24 cellular contexts compared by ENCODE assay signal in genomic region chr17:56982312-56982711, GRCh38. TPM values are rescaled to one million over a fixed set of nuclear protein-coding genes. Genes with fewer than 3 reads are reported as not detected.
DNase-seq lines count a peak whose midpoint lies in the region; ATAC-seq, FAIRE-seq and TF ChIP-seq lines count a peak whose summit lies in the region.
"Had no signal": no experiment of that assay in that cellular context is flagged by ENCODE, and none has a peak within 500 bp of the region (broad histone marks: within the 10 kb centered on the region; RNA-seq: fewer than 3 reads in every experiment).

No MANE protein-coding gene starts in this region.

- H3K27ac ChIP-seq in H1 (ENCODE audit: low read depth, low read length), result no peak overlapping the region
- H3K27ac ChIP-seq in CD8-positive, alpha-beta T cell (ENCODE audit: low read depth, low read length), result no peak overlapping the region
- H3K27ac ChIP-seq: ascending aorta, psoas muscle, SJCRH30, upper lobe of left lung had no signal

- no peak overlapping the region for H3K56ac ChIP-seq in H1 (replicated peaks; ENCODE audit: insufficient read length, low read depth, low read length)

- no peak overlapping the region for H2BK15ac ChIP-seq in H1 (ENCODE audit: low read length)

- H2BK20ac ChIP-seq in H1 (ENCODE audit: low read length), result no peak overlapping the region

- no peak overlapping the region for H2BK12ac ChIP-seq in H1 (ENCODE audit: low read depth, low read length)

- no peak overlapping the region for H3K4me3 Mint-ChIP-seq in activated CD8-positive, alpha-beta memory T cell treated with anti-CD3 and anti-CD28 coated beads, Interleukin-2, amount 10 ng/mL, durations not matched to agents 7 days and 5 days
- H3K4me3 Mint-ChIP-seq in CD8-positive, alpha-beta T cell, result no peak overlapping the region
- H3K4me3 Mint-ChIP-seq: activated naive CD4-positive, alpha-beta T cell treated with anti-CD3 and anti-CD28 coated beads for 36 hours; CD4-positive, CD25-positive, alpha-beta regulatory T cell; immature natural killer cell had no signal

- H3K18ac ChIP-seq in H1 (ENCODE audit: extremely low read depth, low read length), result no peak overlapping the region

- H2BK5ac ChIP-seq in H1 (ENCODE audit: low read depth, low read length), result peak overlapping the region; percentile 32; the same call in 1 of the 2 replicates

- H3K4ac ChIP-seq in H1 (replicated peaks; ENCODE audit: insufficient read length, low read depth, low read length), result no peak overlapping the region

- H3K4me1 ChIP-seq in H1 (replicated peaks in 1 of 4; ENCODE audit: control insufficient read depth in 3 of 4, insufficient read depth in 4 of 4, low read length in 3 of 4), result peaks cover 0 to 8% (median under 1%) of the 10 kb centered on the region in 4 experiments; a peak in 3 of 7 replicates
- peaks cover 8% of the 10 kb centered on the region for H3K4me1 ChIP-seq in CD8-positive, alpha-beta T cell (ENCODE audit: insufficient read depth, low read length)
- H3K4me1 ChIP-seq: SJCRH30 had no signal

- TF ChIP-seq EP300 in H1 (IDR thresholded peaks at IDR 0.05; ENCODE audit: borderline replicate concordance in 1 of 2, low read depth in 2 of 2, low read length in 2 of 2), result no peak

- H4K8ac ChIP-seq in H1 (ENCODE audit: extremely low read depth, insufficient read depth, low read length), result no peak overlapping the region; the same call in 1 of the 2 replicates

- H3K14ac ChIP-seq in H1 (ENCODE audit: insufficient read length), result no peak overlapping the region

- no peaks in the 10 kb centered on the region for H3K9me3 ChIP-seq in H1 (ENCODE audit: insufficient read depth in 2 of 2, low read depth in 1 of 2, low read length in 1 of 2)
- no peaks in the 10 kb centered on the region for H3K9me3 ChIP-seq in CD8-positive, alpha-beta T cell (ENCODE audit: low read length)
- H3K9me3 ChIP-seq: ascending aorta, psoas muscle, SJCRH30, upper lobe of left lung had no signal

- intact Hi-C loops in CD8-positive, alpha-beta T cell (cut with DNase I, micrococcal nuclease), result no loop called here

- CTCF ChIA-PET in activated CD8-positive, alpha-beta memory T cell treated with anti-CD3 and anti-CD28 coated beads, Interleukin-2, amount 10 ng/mL, durations not matched to agents 7 days and 5 days (lab: Charles Lee), result no interaction called here
- CTCF ChIA-PET in H1 (lab: Charles Lee; ENCODE audit: partially characterized antibody), result interaction anchor here (1.2 to 2.0 kb wide), 2 partner anchors 16 to 28 kb away, joined by 5 to 9 read pairs; no protein-coding TSS in a partner anchor
- CTCF ChIA-PET in CD8-positive, alpha-beta T cell (lab: Charles Lee), result no interaction called here

- no peaks in the 10 kb centered on the region for H3K27me3 ChIP-seq in H1 (replicated peaks in 1 of 4; ENCODE audit: control insufficient read depth in 3 of 4, extremely low read depth in 1 of 4, insufficient read depth in 3 of 4, low read length in 3 of 4)
- H3K27me3 ChIP-seq in CD8-positive, alpha-beta T cell (ENCODE audit: insufficient read depth, low read length), result no peaks in the 10 kb centered on the region
- H3K27me3 ChIP-seq: ascending aorta, SJCRH30, upper lobe of left lung had no signal

- no peak for FAIRE-seq in H1 (lab: Jason Lieb, UNC)
- FAIRE-seq: A204.1, colon, endothelial cell of umbilical vein had no signal

- no peak overlapping the region for H2AFZ ChIP-seq in H1 (ENCODE audit: low read length)

- H3K23me2 ChIP-seq in H1 (ENCODE audit: low read depth, low read length), result no peaks in the 10 kb centered on the region; the same call in 1 of the 2 replicates

- no peak overlapping the region for H3K23ac ChIP-seq in H1 (ENCODE audit: insufficient read length)

- 80% methylated on average over 8 of the region's 8 CpGs; no CpG with 5 or more reads in 1 of the 2 experiments for WGBS in H1 (ENCODE audit: extremely low coverage in 1 of 2, insufficient coverage in 1 of 2, insufficient read length in 1 of 2, insufficient replicate concordance in 2 of 2, low coverage in 1 of 2, low lambda C conversion rate in 2 of 2, missing lambda C conversion rate in 1 of 2), 2 experiments

- no peak for TF ChIP-seq RAD21 in H1 (IDR thresholded peaks at IDR 0.05 in 1 of 2, conservative IDR thresholded peaks at IDR 0.05 in 1 of 2; ENCODE audit: low read depth in 2 of 2, low read length in 2 of 2)

- no peaks in the 10 kb centered on the region for H4K20me1 ChIP-seq in H1 (replicated peaks in 1 of 2; ENCODE audit: control insufficient read depth in 1 of 2, insufficient read depth in 2 of 2, low read length in 2 of 2)

- no peak for TF ChIP-seq CTCF in H1 (IDR thresholded peaks at IDR 0.05; ENCODE audit: control extremely low read depth in 1 of 3, insufficient read depth in 1 of 3, low read depth in 1 of 3, low read length in 3 of 3)
- no peak for TF ChIP-seq CTCF in CD8-positive, alpha-beta T cell (IDR thresholded peaks at IDR 0.05)

- DNase-seq in activated CD8-positive, alpha-beta memory T cell treated with anti-CD3 and anti-CD28 coated beads, Interleukin-2, amount 10 ng/mL, durations not matched to agents 7 days and 5 days, result peak; percentile 34
- DNase-seq in activated CD8-positive, alpha-beta memory T cell treated with anti-CD3 and anti-CD28 coated beads for 24 hours, result no peak
- DNase-seq in NCI-H345 treated with DMSO at 0.1 percent for 48 hours (lab: John Stamatoyannopoulos, UW; ENCODE audit: unreplicated experiment), result peak; percentile 79
- DNase-seq in H1 (ENCODE audit: low read depth in 1 of 2, low spot score in 2 of 2), result no peak
- no peak for DNase-seq in GM03348 (ENCODE audit: low spot score)
- no peak for DNase-seq in epidermal melanocyte (ENCODE audit: insufficient read length, low spot score)
- DNase-seq in CD8-positive, alpha-beta T cell, result no peak
- DNase-seq: activated CD8-positive, alpha-beta memory T cell treated with anti-CD3 and anti-CD28 coated beads, Interleukin-2, amount 50 U/mL, for 4 hours; activated naive CD4-positive, alpha-beta T cell treated with anti-CD3 and anti-CD28 coated beads for 36 hours; CD4-positive, CD25-positive, alpha-beta regulatory T cell; immature natural killer cell; naive B cell; NCI-H1930; psoas muscle; SJCRH30; stimulated activated naive CD4-positive, alpha-beta T cell treated with Interleukin-2 at 50 U/mL for 16 hours; T1000 had no signal

- H3K4me2 ChIP-seq in H1 (ENCODE audit: insufficient read depth in 1 of 2, low read depth in 2 of 2, low read length in 2 of 2), result 0 out of 4 replicates have a peak overlapping the region, but pooled peaks of 1 of the 2 experiments have one; percentile 2

- H3K36me3 ChIP-seq in H1 (ENCODE audit: control insufficient read depth in 2 of 4, insufficient read depth in 4 of 4, low read length in 3 of 4), result peaks cover 0 to 10% (median 4%) of the 10 kb centered on the region in 4 experiments; a peak in 4 of 8 replicates
- H3K36me3 ChIP-seq in CD8-positive, alpha-beta T cell (ENCODE audit: insufficient read depth, low read length), result no peaks in the 10 kb centered on the region
- H3K36me3 ChIP-seq: SJCRH30 had no signal

- H3K9ac ChIP-seq in H1 (replicated peaks in 1 of 4; ENCODE audit: extremely low read depth in 1 of 4, low read depth in 3 of 4, low read length in 3 of 4), result no peak overlapping the region; a peak in 1 of 7 replicates

- H3K79me2 ChIP-seq in H1 (ENCODE audit: control insufficient read depth in 1 of 2, insufficient read depth in 2 of 2, low read length in 2 of 2), result peaks cover 0 to 3% of the 10 kb centered on the region in 2 experiments; a peak in 1 of 4 replicates

- POLR2A ChIA-PET in H1 (lab: Charles Lee; ENCODE audit: partially characterized antibody), result interaction anchor here (0.9 kb wide), 1 partner anchor 33 kb away, joined by 3 read pairs; no protein-coding TSS in a partner anchor
- POLR2A ChIA-PET in CD8-positive, alpha-beta T cell (lab: Charles Lee), result no interaction called here

- no peak overlapping the region for H3K27ac Mint-ChIP-seq in activated CD8-positive, alpha-beta memory T cell treated with anti-CD3 and anti-CD28 coated beads, Interleukin-2, amount 10 ng/mL, durations not matched to agents 7 days and 5 days
- no peak overlapping the region for H3K27ac Mint-ChIP-seq in CD8-positive, alpha-beta T cell
- H3K27ac Mint-ChIP-seq: activated naive CD4-positive, alpha-beta T cell treated with anti-CD3 and anti-CD28 coated beads for 36 hours; immature natural killer cell had no signal

- no peak overlapping the region for H2AK5ac ChIP-seq in H1 (ENCODE audit: low read depth, low read length)

- peaks cover 3% of the 10 kb centered on the region; the same call in 1 of the 2 replicates for H3K79me1 ChIP-seq in H1 (ENCODE audit: low read depth, low read length)

- peaks cover 16% of the 10 kb centered on the region for H3K4me1 Mint-ChIP-seq in activated CD8-positive, alpha-beta memory T cell treated with anti-CD3 and anti-CD28 coated beads, Interleukin-2, amount 10 ng/mL, durations not matched to agents 7 days and 5 days
- H3K4me1 Mint-ChIP-seq in CD8-positive, alpha-beta T cell (ENCODE audit: low read depth), result peaks cover 16% of the 10 kb centered on the region

- no peak overlapping the region for H3K4me3 ChIP-seq in H1 (ENCODE audit: extremely low read depth in 1 of 4, insufficient read depth in 2 of 4, low read depth in 3 of 4, low read length in 4 of 4)
- H3K4me3 ChIP-seq in CD8-positive, alpha-beta T cell (ENCODE audit: low read depth, low read length), result no peak overlapping the region
- H3K4me3 ChIP-seq: ascending aorta, lung, psoas muscle, SJCRH30, upper lobe of left lung had no signal

- H4K91ac ChIP-seq in H1 (replicated peaks; ENCODE audit: insufficient read length, low read length), result no peak overlapping the region

- no peak overlapping the region for H2BK120ac ChIP-seq in H1 (replicated peaks; ENCODE audit: low read depth, low read length)

- H3K9me3 Mint-ChIP-seq in activated CD8-positive, alpha-beta memory T cell treated with anti-CD3 and anti-CD28 coated beads, Interleukin-2, amount 10 ng/mL, durations not matched to agents 7 days and 5 days (ENCODE audit: low read depth), result no peaks in the 10 kb centered on the region
- H3K9me3 Mint-ChIP-seq in CD8-positive, alpha-beta T cell, result no peaks in the 10 kb centered on the region
- H3K9me3 Mint-ChIP-seq: activated naive CD4-positive, alpha-beta T cell treated with anti-CD3 and anti-CD28 coated beads for 36 hours; naive B cell had no signal

- no peaks in the 10 kb centered on the region for H3K27me3 Mint-ChIP-seq in activated CD8-positive, alpha-beta memory T cell treated with anti-CD3 and anti-CD28 coated beads, Interleukin-2, amount 10 ng/mL, durations not matched to agents 7 days and 5 days
- H3K27me3 Mint-ChIP-seq in CD8-positive, alpha-beta T cell (ENCODE audit: low read depth), result no peaks in the 10 kb centered on the region
- H3K27me3 Mint-ChIP-seq: naive B cell had no signal

- H3K36me3 Mint-ChIP-seq in activated CD8-positive, alpha-beta memory T cell treated with anti-CD3 and anti-CD28 coated beads, Interleukin-2, amount 10 ng/mL, durations not matched to agents 7 days and 5 days, result peaks cover 3% of the 10 kb centered on the region
- H3K36me3 Mint-ChIP-seq in CD8-positive, alpha-beta T cell, result peaks cover 32% of the 10 kb centered on the region

- no peak overlapping the region for H4K5ac ChIP-seq in H1 (ENCODE audit: insufficient read length, low read depth, low read length)

- ATAC-seq in activated CD8-positive, alpha-beta memory T cell treated with anti-CD3 and anti-CD28 coated beads, Interleukin-2, amount 10 ng/mL, durations not matched to agents 7 days and 5 days, result no peak
- no peak for ATAC-seq in GM21717 (IDR thresholded peaks at IDR 0.05; ENCODE audit: unreplicated experiment)
- ATAC-seq in CD8-positive, alpha-beta T cell, result no peak
- ATAC-seq: psoas muscle had no signal

- no peak for TF ChIP-seq POLR2A in H1 (IDR thresholded peaks at IDR 0.05; ENCODE audit: control extremely low read depth in 1 of 2, low read depth in 2 of 2, low read length in 2 of 2)

RNA-seq across cellular contexts. Expression of gene SCPEP1, which starts 4.4 kb away (rescaled TPM):
- 10 to 100 TPM; 21.0 to 47.6 TPM for total RNA-seq in activated CD8-positive, alpha-beta memory T cell treated with anti-CD3 and anti-CD28 coated beads, Interleukin-2, amount 10 ng/mL, durations not matched to agents 7 days and 5 days
- 48.8 and 52.6 TPM in 2 replicates for total RNA-seq in H1 (2021; fragmentation: NEBNext Ultra II Directional; extraction: Animal tissue kit (Norgen Biotek cat#: 25700))
- 26.8 and 30.7 TPM in 2 replicates for polyA plus RNA-seq in H1 (2011; rRNA removed)
- polyA plus RNA-seq in H1 (2011; cell fraction: cytosol; rRNA removed), result 37.0 TPM
- polyA plus RNA-seq in H1 (2011; cell fraction: nucleus; rRNA removed), result 39.2 TPM
- 51.8 to 53.7 TPM (median 53.1 TPM) in 4 replicates for polyA plus RNA-seq in H1 (2012, experiment 1 of 2)
- polyA plus RNA-seq in H1 (2012, experiment 2 of 2), result 19.9 TPM
- 71.5 TPM for polyA plus RNA-seq in H1 (2013, experiment 1 of 2)
- 70.7 TPM for polyA plus RNA-seq in H1 (2013, experiment 2 of 2)
- 16.4 and 16.6 TPM in 2 replicates for polyA minus RNA-seq in H1 (2011; rRNA and poly(A)+ RNA removed)
- polyA minus RNA-seq in H1 (2011; cell fraction: cytosol; rRNA and poly(A)+ RNA removed), result 21.4 TPM
- polyA minus RNA-seq in H1 (2011; cell fraction: nucleus; rRNA and poly(A)+ RNA removed), result 17.1 TPM
- total RNA-seq in CD8-positive, alpha-beta T cell, result 10 to 100 TPM; 22.9 to 28.4 TPM

RNA-seq across cellular contexts. Expression of gene COIL, which starts 21.5 kb away (rescaled TPM):
- 10 to 100 TPM; 16.6 to 21.3 TPM for total RNA-seq in activated CD8-positive, alpha-beta memory T cell treated with anti-CD3 and anti-CD28 coated beads, Interleukin-2, amount 10 ng/mL, durations not matched to agents 7 days and 5 days
- 21.3 and 23.6 TPM in 2 replicates for total RNA-seq in H1 (2021; fragmentation: NEBNext Ultra II Directional; extraction: Animal tissue kit (Norgen Biotek cat#: 25700))
- 3.1 and 5.2 TPM in 2 replicates for polyA plus RNA-seq in H1 (2011; rRNA removed)
- polyA plus RNA-seq in H1 (2011; cell fraction: cytosol; rRNA removed), result 7.3 TPM
- polyA plus RNA-seq in H1 (2011; cell fraction: nucleus; rRNA removed), result 2.5 TPM
- polyA plus RNA-seq in H1 (2012, experiment 1 of 2), result 13.2 to 16.5 TPM (median 13.9 TPM) in 4 replicates
- polyA plus RNA-seq in H1 (2012, experiment 2 of 2), result 2.0 TPM
- polyA plus RNA-seq in H1 (2013, experiment 1 of 2), result 19.4 TPM
- polyA plus RNA-seq in H1 (2013, experiment 2 of 2), result 18.7 TPM
- 5.0 and 6.5 TPM in 2 replicates for polyA minus RNA-seq in H1 (2011; rRNA and poly(A)+ RNA removed)
- 4.5 TPM for polyA minus RNA-seq in H1 (2011; cell fraction: cytosol; rRNA and poly(A)+ RNA removed)
- polyA minus RNA-seq in H1 (2011; cell fraction: nucleus; rRNA and poly(A)+ RNA removed), result 7.6 TPM
- 10 to 100 TPM; 24.1 to 24.3 TPM for total RNA-seq in CD8-positive, alpha-beta T cell

Comparison
In these comparisons a context has a peak if more than half of its experiments do, and no peak if none do; other contexts are left out.
1. DNase-seq: peak in activated CD8-positive, alpha-beta memory T cell treated with anti-CD3 and anti-CD28 coated beads, Interleukin-2, amount 10 ng/mL, durations not matched to agents 7 days and 5 days (single experiment) and NCI-H345 treated with DMSO at 0.1 percent for 48 hours (single experiment); none in activated CD8-positive, alpha-beta memory T cell treated with anti-CD3 and anti-CD28 coated beads for 24 hours (single experiment), H1 (0 of 2), GM03348 (single experiment), epidermal melanocyte (single experiment) and CD8-positive, alpha-beta T cell (0 of 7).